In the genomic region with DNA sequence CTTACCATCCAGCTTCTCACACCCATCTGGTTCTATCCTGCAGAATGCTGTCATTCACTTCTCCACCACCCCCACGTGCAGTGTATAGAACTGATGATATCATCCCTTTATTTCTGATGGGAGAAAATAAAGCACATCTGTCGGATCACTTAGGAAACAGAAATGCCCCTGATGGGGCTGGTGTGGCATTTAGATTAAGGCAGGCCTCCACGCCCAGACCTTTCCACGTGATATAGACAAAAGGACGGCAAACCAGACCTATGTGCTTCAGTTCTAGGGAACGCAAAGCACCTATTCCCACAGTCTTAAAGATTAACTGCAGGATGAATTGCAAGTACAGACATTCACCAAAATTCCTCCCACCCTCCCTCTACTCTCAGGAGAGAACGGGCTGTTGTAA, we compare ENCODE assay signal across 1 cellular context.
TF ChIP-seq lines count a peak whose summit lies in the region.

No MANE protein-coding gene starts in this region.

TF ChIP-seq in HEK293, 187 proteins besides CTCF, POLR2A, EP300 and RAD21 (continued from another document and continues in another):
- TF ChIP-seq, protein P1, sequence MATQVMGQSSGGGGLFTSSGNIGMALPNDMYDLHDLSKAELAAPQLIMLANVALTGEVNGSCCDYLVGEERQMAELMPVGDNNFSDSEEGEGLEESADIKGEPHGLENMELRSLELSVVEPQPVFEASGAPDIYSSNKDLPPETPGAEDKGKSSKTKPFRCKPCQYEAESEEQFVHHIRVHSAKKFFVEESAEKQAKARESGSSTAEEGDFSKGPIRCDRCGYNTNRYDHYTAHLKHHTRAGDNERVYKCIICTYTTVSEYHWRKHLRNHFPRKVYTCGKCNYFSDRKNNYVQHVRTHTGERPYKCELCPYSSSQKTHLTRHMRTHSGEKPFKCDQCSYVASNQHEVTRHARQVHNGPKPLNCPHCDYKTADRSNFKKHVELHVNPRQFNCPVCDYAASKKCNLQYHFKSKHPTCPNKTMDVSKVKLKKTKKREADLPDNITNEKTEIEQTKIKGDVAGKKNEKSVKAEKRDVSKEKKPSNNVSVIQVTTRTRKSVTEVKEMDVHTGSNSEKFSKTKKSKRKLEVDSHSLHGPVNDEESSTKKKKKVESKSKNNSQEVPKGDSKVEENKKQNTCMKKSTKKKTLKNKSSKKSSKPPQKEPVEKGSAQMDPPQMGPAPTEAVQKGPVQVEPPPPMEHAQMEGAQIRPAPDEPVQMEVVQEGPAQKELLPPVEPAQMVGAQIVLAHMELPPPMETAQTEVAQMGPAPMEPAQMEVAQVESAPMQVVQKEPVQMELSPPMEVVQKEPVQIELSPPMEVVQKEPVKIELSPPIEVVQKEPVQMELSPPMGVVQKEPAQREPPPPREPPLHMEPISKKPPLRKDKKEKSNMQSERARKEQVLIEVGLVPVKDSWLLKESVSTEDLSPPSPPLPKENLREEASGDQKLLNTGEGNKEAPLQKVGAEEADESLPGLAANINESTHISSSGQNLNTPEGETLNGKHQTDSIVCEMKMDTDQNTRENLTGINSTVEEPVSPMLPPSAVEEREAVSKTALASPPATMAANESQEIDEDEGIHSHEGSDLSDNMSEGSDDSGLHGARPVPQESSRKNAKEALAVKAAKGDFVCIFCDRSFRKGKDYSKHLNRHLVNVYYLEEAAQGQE (tag by site-specific recombination; IDR thresholded peaks at IDR 0.05): no peak
- TF ChIP-seq ZBTB10 (tag by site-specific recombination; IDR thresholded peaks at IDR 0.05): no peak
- no peak for TF ChIP-seq KLF16 (tag by site-specific recombination; IDR thresholded peaks at IDR 0.05)
- no peak for TF ChIP-seq ZNF24 (tag by site-specific recombination; IDR thresholded peaks at IDR 0.05)
- TF ChIP-seq ZBTB7A (tag by site-specific recombination; IDR thresholded peaks at IDR 0.05; ENCODE audit: low read depth): no peak
- no peak for TF ChIP-seq ZNF768 (tag by site-specific recombination; IDR thresholded peaks at IDR 0.05)
- no peak for TF ChIP-seq ZNF221 (tag by site-specific recombination; IDR thresholded peaks at IDR 0.05; ENCODE audit: borderline replicate concordance)
- no peak for TF ChIP-seq ZSCAN18 (tag by site-specific recombination; IDR thresholded peaks at IDR 0.05)
- TF ChIP-seq, protein P2, sequence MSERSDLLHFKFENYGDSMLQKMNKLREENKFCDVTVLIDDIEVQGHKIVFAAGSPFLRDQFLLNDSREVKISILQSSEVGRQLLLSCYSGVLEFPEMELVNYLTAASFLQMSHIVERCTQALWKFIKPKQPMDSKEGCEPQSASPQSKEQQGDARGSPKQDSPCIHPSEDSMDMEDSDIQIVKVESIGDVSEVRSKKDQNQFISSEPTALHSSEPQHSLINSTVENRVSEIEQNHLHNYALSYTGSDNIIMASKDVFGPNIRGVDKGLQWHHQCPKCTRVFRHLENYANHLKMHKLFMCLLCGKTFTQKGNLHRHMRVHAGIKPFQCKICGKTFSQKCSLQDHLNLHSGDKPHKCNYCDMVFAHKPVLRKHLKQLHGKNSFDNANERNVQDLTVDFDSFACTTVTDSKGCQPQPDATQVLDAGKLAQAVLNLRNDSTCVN (tag by site-specific recombination; optimal IDR thresholded peaks at IDR 0.05): no peak
- TF ChIP-seq SP3 (tag by site-specific recombination; IDR thresholded peaks at IDR 0.05): no peak
- TF ChIP-seq ZBTB21 (tag by site-specific recombination; IDR thresholded peaks at IDR 0.05): no peak
- no peak for TF ChIP-seq ZNF610 (tag by site-specific recombination; IDR thresholded peaks at IDR 0.05; ENCODE audit: borderline replicate concordance)
- TF ChIP-seq ZFP37 (tag by site-specific recombination; IDR thresholded peaks at IDR 0.05): no peak; the same call in 1 of the 2 replicates
- no peak for TF ChIP-seq ZNF621 (tag by site-specific recombination; IDR thresholded peaks at IDR 0.05)
- TF ChIP-seq KLF10 (tag by site-specific recombination; IDR thresholded peaks at IDR 0.05): peak; percentile 42; the same call in 1 of the 2 replicates
- no peak for TF ChIP-seq ZNF558 (tag by site-specific recombination; IDR thresholded peaks at IDR 0.05)
- no peak for TF ChIP-seq ZSCAN5A (tag by site-specific recombination; IDR thresholded peaks at IDR 0.05)
- TF ChIP-seq SALL2 (tag by site-specific recombination; IDR thresholded peaks at IDR 0.05; ENCODE audit: borderline replicate concordance): no peak
- no peak for TF ChIP-seq ZNF248 (tag by site-specific recombination; IDR thresholded peaks at IDR 0.05)
- TF ChIP-seq ZNF19 (tag by site-specific recombination; IDR thresholded peaks at IDR 0.05; ENCODE audit: low read depth): no peak
- TF ChIP-seq GFI1B (tag by site-specific recombination; IDR thresholded peaks at IDR 0.05): no peak
- TF ChIP-seq ZNF629 (tag by site-specific recombination; IDR thresholded peaks at IDR 0.05): peak; percentile 54
- TF ChIP-seq ZNF121 (tag by site-specific recombination; IDR thresholded peaks at IDR 0.05): no peak
- no peak for TF ChIP-seq ZNF549 (tag by site-specific recombination; IDR thresholded peaks at IDR 0.05)
- TF ChIP-seq ZNF521 (tag by site-specific recombination; IDR thresholded peaks at IDR 0.05): no peak
- no peak for TF ChIP-seq ZNF169 (tag by site-specific recombination; IDR thresholded peaks at IDR 0.05)
- TF ChIP-seq ZNF394 (tag by site-specific recombination; IDR thresholded peaks at IDR 0.05; ENCODE audit: borderline replicate concordance): no peak; the same call in 1 of the 2 replicates
- no peak for TF ChIP-seq ZNF639 (tag by site-specific recombination; IDR thresholded peaks at IDR 0.05)
- TF ChIP-seq ZNF624 (tag by site-specific recombination; IDR thresholded peaks at IDR 0.05): no peak
- no peak for TF ChIP-seq ZNF843 (tag by site-specific recombination; IDR thresholded peaks at IDR 0.05)
- TF ChIP-seq ZNF354C (tag by site-specific recombination; IDR thresholded peaks at IDR 0.05; ENCODE audit: borderline replicate concordance, low read depth): no peak
- TF ChIP-seq, protein P3, sequence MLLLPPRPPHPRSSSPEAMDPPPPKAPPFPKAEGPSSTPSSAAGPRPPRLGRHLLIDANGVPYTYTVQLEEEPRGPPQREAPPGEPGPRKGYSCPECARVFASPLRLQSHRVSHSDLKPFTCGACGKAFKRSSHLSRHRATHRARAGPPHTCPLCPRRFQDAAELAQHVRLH (tag by site-specific recombination; IDR thresholded peaks at IDR 0.05): no peak
- TF ChIP-seq ZNF324 (tag by site-specific recombination; IDR thresholded peaks at IDR 0.05): no peak
- no peak for TF ChIP-seq ZIC2 (tag by site-specific recombination; IDR thresholded peaks at IDR 0.05)
- TF ChIP-seq ZBTB8A (tag by site-specific recombination; IDR thresholded peaks at IDR 0.05): no peak
- TF ChIP-seq OVOL3 (tag by site-specific recombination; IDR thresholded peaks at IDR 0.05): no peak
- no peak for TF ChIP-seq ZNF274 (IDR thresholded peaks at IDR 0.05; ENCODE audit: low read length)
- TF ChIP-seq ZNF274 (tag by site-specific recombination; IDR thresholded peaks at IDR 0.05; ENCODE audit: borderline replicate concordance): no peak
- no peak; the same call in 1 of the 2 replicates for TF ChIP-seq SP7 (tag by site-specific recombination; IDR thresholded peaks at IDR 0.05)
- TF ChIP-seq ZNF449 (tag by site-specific recombination; IDR thresholded peaks at IDR 0.05): no peak
- TF ChIP-seq, protein P4, sequence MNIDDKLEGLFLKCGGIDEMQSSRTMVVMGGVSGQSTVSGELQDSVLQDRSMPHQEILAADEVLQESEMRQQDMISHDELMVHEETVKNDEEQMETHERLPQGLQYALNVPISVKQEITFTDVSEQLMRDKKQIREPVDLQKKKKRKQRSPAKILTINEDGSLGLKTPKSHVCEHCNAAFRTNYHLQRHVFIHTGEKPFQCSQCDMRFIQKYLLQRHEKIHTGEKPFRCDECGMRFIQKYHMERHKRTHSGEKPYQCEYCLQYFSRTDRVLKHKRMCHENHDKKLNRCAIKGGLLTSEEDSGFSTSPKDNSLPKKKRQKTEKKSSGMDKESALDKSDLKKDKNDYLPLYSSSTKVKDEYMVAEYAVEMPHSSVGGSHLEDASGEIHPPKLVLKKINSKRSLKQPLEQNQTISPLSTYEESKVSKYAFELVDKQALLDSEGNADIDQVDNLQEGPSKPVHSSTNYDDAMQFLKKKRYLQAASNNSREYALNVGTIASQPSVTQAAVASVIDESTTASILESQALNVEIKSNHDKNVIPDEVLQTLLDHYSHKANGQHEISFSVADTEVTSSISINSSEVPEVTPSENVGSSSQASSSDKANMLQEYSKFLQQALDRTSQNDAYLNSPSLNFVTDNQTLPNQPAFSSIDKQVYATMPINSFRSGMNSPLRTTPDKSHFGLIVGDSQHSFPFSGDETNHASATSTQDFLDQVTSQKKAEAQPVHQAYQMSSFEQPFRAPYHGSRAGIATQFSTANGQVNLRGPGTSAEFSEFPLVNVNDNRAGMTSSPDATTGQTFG (tag by site-specific recombination; IDR thresholded peaks at IDR 0.05; ENCODE audit: borderline replicate concordance): no peak
- TF ChIP-seq ZNF423 (tag by site-specific recombination; IDR thresholded peaks at IDR 0.05): no peak
- no peak for TF ChIP-seq ZNF16 (tag by site-specific recombination; IDR thresholded peaks at IDR 0.05; ENCODE audit: low read depth)
- TF ChIP-seq, protein P5, sequence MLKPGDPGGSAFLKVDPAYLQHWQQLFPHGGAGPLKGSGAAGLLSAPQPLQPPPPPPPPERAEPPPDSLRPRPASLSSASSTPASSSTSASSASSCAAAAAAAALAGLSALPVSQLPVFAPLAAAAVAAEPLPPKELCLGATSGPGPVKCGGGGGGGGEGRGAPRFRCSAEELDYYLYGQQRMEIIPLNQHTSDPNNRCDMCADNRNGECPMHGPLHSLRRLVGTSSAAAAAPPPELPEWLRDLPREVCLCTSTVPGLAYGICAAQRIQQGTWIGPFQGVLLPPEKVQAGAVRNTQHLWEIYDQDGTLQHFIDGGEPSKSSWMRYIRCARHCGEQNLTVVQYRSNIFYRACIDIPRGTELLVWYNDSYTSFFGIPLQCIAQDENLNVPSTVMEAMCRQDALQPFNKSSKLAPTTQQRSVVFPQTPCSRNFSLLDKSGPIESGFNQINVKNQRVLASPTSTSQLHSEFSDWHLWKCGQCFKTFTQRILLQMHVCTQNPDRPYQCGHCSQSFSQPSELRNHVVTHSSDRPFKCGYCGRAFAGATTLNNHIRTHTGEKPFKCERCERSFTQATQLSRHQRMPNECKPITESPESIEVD (tag by site-specific recombination; IDR thresholded peaks at IDR 0.05): peak; percentile 11; the same call in 1 of the 2 replicates
- peak; percentile 47; the same call in 1 of the 2 replicates for TF ChIP-seq FEZF1 (tag by site-specific recombination; IDR thresholded peaks at IDR 0.05)
- TF ChIP-seq ZNF555 (tag by site-specific recombination; conservative IDR thresholded peaks at IDR 0.05): no peak
- TF ChIP-seq ZNF548 (tag by site-specific recombination; IDR thresholded peaks at IDR 0.05): no peak
